In the genomic region with DNA sequence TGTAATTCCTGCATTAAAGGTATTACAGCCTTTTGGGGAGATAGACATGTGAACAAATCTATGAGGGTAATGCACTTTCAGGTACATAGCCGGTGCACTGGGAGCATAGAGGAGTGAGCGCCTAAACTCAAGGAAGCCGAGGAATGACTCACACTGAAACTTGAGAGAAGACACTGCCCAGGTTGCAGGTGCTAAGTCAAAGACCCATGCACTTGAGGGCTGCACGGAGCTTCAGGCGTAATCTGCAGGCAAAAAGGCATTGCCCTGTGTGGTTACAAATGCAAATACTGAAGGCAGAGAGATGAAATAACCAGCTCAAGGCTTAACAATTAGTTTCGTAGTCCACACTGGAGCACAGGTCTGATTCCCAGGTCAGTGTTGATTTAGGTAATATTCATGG, we compare ENCODE assay signal across 10 cellular contexts. TPM values are rescaled to one million over a fixed set of nuclear protein-coding genes. Genes with fewer than 3 reads are reported as not detected.
DNase-seq lines count a peak whose midpoint lies in the region; ATAC-seq and TF ChIP-seq lines count a peak whose summit lies in the region.
"Had no signal": no experiment of that assay in that cellular context is flagged by ENCODE, and none has a peak within 500 bp of the region (broad histone marks: within the 10 kb centered on the region; RNA-seq: fewer than 3 reads in every experiment).

No MANE protein-coding gene starts in this region.

- intact Hi-C loops in transverse colon (cut with DNase I; ENCODE audit: low total_unique reads) (no loop called here), thyroid gland (cut with DNase I) (no loop called here)

- no peaks in the 10 kb centered on the region for H3K27me3 ChIP-seq in GM23338 (ENCODE audit: insufficient read depth)
- H3K27me3 ChIP-seq in transverse colon, result no peaks in the 10 kb centered on the region
- H3K27me3 ChIP-seq in thyroid gland, result no peaks in the 10 kb centered on the region

- no peak overlapping the region for H3K27ac Mint-ChIP-seq in GM23338

- no peak for TF ChIP-seq CTCF in GM23338 (conservative IDR thresholded peaks at IDR 0.05; ENCODE audit: low read depth in 2 of 2)
- TF ChIP-seq CTCF in transverse colon (IDR thresholded peaks at IDR 0.05), result no peak
- no peak for TF ChIP-seq CTCF in thyroid gland (IDR thresholded peaks at IDR 0.05)

- peak overlapping the region; percentile 57; the same call in 1 of the 2 replicates for H2AFZ ChIP-seq in GM23338

- in situ Hi-C loops in transverse colon (cut with MboI; ENCODE audit: low pct_ligation_motif_present in 1 of 4, low pct_unique_long_range_greater_than_20kb in 1 of 4, low sequenced_read_pairs in 3 of 4), result no loop called here

- 70% methylated on average over 6 of the region's 6 CpGs; no CpG with 5 or more reads in 1 of the 2 donors for WGBS in transverse colon (ENCODE audit: low coverage in 1 of 2), 2 donors
- 62 to 80% methylated on average over 6 of the region's 6 CpGs for WGBS in thyroid gland, 2 donors

- no peak for TF ChIP-seq EP300 in transverse colon (IDR thresholded peaks at IDR 0.05; ENCODE audit: low read depth)

- ATAC-seq in GM23338, result no peak
- ATAC-seq in HG03469 (IDR thresholded peaks at IDR 0.05; ENCODE audit: unreplicated experiment), result peak; percentile 82
- ATAC-seq in left lobe of liver, result no peak

- no peaks in the 10 kb centered on the region for H3K9me3 ChIP-seq in transverse colon
- no peaks in the 10 kb centered on the region for H3K9me3 ChIP-seq in thyroid gland

- H3K27ac ChIP-seq in GM23338 (ENCODE audit: low read depth), result no peak overlapping the region
- no peak overlapping the region for H3K27ac ChIP-seq in transverse colon
- H3K27ac ChIP-seq in thyroid gland, result no peak overlapping the region

- TF ChIP-seq POLR2A in transverse colon (IDR thresholded peaks at IDR 0.05) (no peak), thyroid gland (IDR thresholded peaks at IDR 0.05) (no peak)

- DNase-seq in stimulated activated CD4-positive, alpha-beta T cell treated with anti-CD3 and anti-CD28 coated beads, Interleukin-15, amount 100 ng/mL, for 24 hours, result peak; percentile 10
- DNase-seq in stimulated activated CD4-positive, alpha-beta T cell treated with anti-CD3 and anti-CD28 coated beads, Interleukin-4, amount 100 ng/mL, for 1 hour, result no peak
- DNase-seq in GM23338 (ENCODE audit: low spot score) (no peak), transverse colon (peak; percentile 48), KG1 (lab: John Stamatoyannopoulos, UW) (no peak), left lobe of liver (ENCODE audit: low spot score) (no peak), thyroid gland (no peak)
- DNase-seq: activated CD8-positive, alpha-beta memory T cell treated with anti-CD3 and anti-CD28 coated beads, Interleukin-2, amount 50 U/mL, for 4 hours; cortex of kidney had no signal

- peaks cover 13% of the 10 kb centered on the region for H3K9me3 Mint-ChIP-seq in GM23338

- no peaks in the 10 kb centered on the region for H3F3A ChIP-seq in GM23338 (replicated peaks; ENCODE audit: low read depth)

- no peaks in the 10 kb centered on the region for H3K79me2 ChIP-seq in GM23338 (replicated peaks; ENCODE audit: insufficient read depth)

- no peak overlapping the region for H3K4me3 Mint-ChIP-seq in GM23338

- peaks cover 15% of the 10 kb centered on the region for H3K4me1 ChIP-seq in GM23338 (ENCODE audit: insufficient read depth)
- no peaks in the 10 kb centered on the region for H3K4me1 ChIP-seq in transverse colon
- no peaks in the 10 kb centered on the region for H3K4me1 ChIP-seq in thyroid gland

- H3K4me1 Mint-ChIP-seq in GM23338, result peaks cover 15% of the 10 kb centered on the region

- H3K36me3 Mint-ChIP-seq in GM23338 (ENCODE audit: low read depth), result peaks cover 6% of the 10 kb centered on the region; the same call in 1 of the 3 replicates

- no peaks in the 10 kb centered on the region for H4K20me1 ChIP-seq in GM23338 (replicated peaks; ENCODE audit: insufficient read depth)

- H3K4me3 ChIP-seq in GM23338 (no peak overlapping the region), transverse colon (no peak overlapping the region), thyroid gland (replicated peaks in 1 of 3) (no peak overlapping the region)

- H3K4me2 ChIP-seq in GM23338, result no peak overlapping the region

- H3K36me3 ChIP-seq in GM23338 (ENCODE audit: insufficient read depth) (no peaks in the 10 kb centered on the region), transverse colon (no peaks in the 10 kb centered on the region), thyroid gland (no peaks in the 10 kb centered on the region)

- H3K27me3 Mint-ChIP-seq in GM23338 (ENCODE audit: insufficient read depth, low read depth, poor library complexity), result no peaks in the 10 kb centered on the region

- H3K9me2 ChIP-seq in GM23338 (ENCODE audit: insufficient read depth), result peaks cover 3% of the 10 kb centered on the region; the same call in 1 of the 2 replicates

TF ChIP-seq in GM23338, 12 proteins besides CTCF, POLR2A, EP300 and RAD21 (continues in another document):
- no peak for TF ChIP-seq ETS1 (IDR thresholded peaks at IDR 0.05)
- no peak for TF ChIP-seq ZNF462 (CRISPR knock-in tag; IDR thresholded peaks at IDR 0.05)
- TF ChIP-seq EZH2phosphoT487 (IDR thresholded peaks at IDR 0.05; ENCODE audit: unreplicated experiment), result no peak
- no peak for TF ChIP-seq CREB1 (CRISPR knock-in tag; IDR thresholded peaks at IDR 0.05; ENCODE audit: low read depth)

RNA-seq across cellular contexts. Expression of gene OSBPL3, which starts 51.0 kb away (rescaled TPM):
- total RNA-seq in GM23338 (2014; rRNA removed; shearing (Covaris generic)), result 13.4 and 15.7 TPM in 2 replicates
- 7.2 and 9.3 TPM in 2 replicates for polyA plus RNA-seq in GM23338 (2016; fragmentation: Nextera tagmentation; extraction: Ambion mirVana)
- total RNA-seq in transverse colon (10 to 100 TPM in 1 of 4 donors, 1 to 10 TPM in 3; 6.7 to 20.6 (median 8.0) TPM), left lobe of liver (0.58 TPM), thyroid gland (10 to 100 TPM; 22.1 to 41.7 (median 34.3) TPM)

Comparison
In these comparisons a context has a peak if more than half of its experiments do, and no peak if none do; other contexts are left out.
1. DNase-seq: peak in stimulated activated CD4-positive, alpha-beta T cell treated with anti-CD3 and anti-CD28 coated beads, Interleukin-15, amount 100 ng/mL, for 24 hours (single experiment) and transverse colon (single experiment); none in stimulated activated CD4-positive, alpha-beta T cell treated with anti-CD3 and anti-CD28 coated beads, Interleukin-4, amount 100 ng/mL, for 1 hour (single experiment), GM23338 (single experiment), KG1 (single experiment), left lobe of liver (single experiment) and thyroid gland (0 of 2).